Comparison of ENCODE assay signal across 1 cellular context in the genomic region with DNA sequence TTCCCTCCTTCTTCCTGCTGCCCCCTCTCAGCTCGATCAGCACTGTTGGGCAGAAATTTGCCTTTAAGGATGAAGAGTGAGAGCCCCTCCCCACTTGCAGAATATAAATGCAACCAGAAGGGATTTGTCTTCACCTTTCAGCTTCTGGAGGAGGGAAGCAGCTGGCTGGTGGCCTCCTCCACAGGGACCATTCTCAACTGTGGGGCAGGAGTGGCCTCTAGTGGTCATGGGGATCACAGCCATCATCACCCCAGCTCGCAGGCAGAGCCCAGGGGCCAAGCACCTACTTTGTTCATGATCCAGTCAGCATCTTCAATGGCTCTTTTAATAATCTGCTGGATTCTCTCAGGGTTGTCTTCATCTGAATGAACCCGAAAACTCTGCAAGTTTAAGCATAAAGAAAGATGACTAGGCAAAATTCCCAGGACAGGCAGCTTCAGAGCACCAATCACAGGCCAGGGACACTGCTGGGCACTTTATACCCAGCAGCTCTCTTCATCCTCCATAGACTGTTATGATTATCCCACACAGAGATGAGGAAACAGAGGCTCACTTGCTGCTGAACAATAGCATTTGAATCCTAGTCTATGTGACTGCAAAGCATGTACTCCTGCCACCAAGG.
TF ChIP-seq lines count a peak whose summit lies in the region.

No MANE protein-coding gene starts in this region.

TF ChIP-seq in WTC11, 78 proteins besides CTCF, POLR2A, EP300 and RAD21 (continued from another document):
- TF ChIP-seq, protein P1, sequence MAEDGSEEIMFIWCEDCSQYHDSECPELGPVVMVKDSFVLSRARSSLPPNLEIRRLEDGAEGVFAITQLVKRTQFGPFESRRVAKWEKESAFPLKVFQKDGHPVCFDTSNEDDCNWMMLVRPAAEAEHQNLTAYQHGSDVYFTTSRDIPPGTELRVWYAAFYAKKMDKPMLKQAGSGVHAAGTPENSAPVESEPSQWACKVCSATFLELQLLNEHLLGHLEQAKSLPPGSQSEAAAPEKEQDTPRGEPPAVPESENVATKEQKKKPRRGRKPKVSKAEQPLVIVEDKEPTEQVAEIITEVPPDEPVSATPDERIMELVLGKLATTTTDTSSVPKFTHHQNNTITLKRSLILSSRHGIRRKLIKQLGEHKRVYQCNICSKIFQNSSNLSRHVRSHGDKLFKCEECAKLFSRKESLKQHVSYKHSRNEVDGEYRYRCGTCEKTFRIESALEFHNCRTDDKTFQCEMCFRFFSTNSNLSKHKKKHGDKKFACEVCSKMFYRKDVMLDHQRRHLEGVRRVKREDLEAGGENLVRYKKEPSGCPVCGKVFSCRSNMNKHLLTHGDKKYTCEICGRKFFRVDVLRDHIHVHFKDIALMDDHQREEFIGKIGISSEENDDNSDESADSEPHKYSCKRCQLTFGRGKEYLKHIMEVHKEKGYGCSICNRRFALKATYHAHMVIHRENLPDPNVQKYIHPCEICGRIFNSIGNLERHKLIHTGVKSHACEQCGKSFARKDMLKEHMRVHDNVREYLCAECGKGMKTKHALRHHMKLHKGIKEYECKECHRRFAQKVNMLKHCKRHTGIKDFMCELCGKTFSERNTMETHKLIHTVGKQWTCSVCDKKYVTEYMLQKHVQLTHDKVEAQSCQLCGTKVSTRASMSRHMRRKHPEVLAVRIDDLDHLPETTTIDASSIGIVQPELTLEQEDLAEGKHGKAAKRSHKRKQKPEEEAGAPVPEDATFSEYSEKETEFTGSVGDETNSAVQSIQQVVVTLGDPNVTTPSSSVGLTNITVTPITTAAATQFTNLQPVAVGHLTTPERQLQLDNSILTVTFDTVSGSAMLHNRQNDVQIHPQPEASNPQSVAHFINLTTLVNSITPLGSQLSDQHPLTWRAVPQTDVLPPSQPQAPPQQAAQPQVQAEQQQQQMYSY (CRISPR knock-in tag; IDR thresholded peaks at IDR 0.05) = no peak
- TF ChIP-seq ETV6 (CRISPR knock-in tag; IDR thresholded peaks at IDR 0.05) = no peak
TF ChIP-seq in WTC11: peak in this region for 0.
